11 cellular contexts compared by ENCODE assay signal in genomic region chr10:78579995-78580394, GRCh38.
DNase-seq lines count a peak whose midpoint lies in the region; ATAC-seq and TF ChIP-seq lines count a peak whose summit lies in the region.
"Had no signal": no experiment of that assay in that cellular context is flagged by ENCODE, and none has a peak within 500 bp of the region (broad histone marks: within the 10 kb centered on the region; RNA-seq: fewer than 3 reads in every experiment).

No MANE protein-coding gene starts in this region.

- POLR2A ChIA-PET in CD8-positive, alpha-beta memory T cell (lab: Charles Lee), result no interaction called here

- no peak overlapping the region for H3K27ac ChIP-seq in CD8-positive, alpha-beta memory T cell (ENCODE audit: low read depth, low read length)
- H3K27ac ChIP-seq: foreskin keratinocyte had no signal

- DNase-seq in AG20443 (ENCODE audit: low spot score) (peak; percentile 26), NCI-H2029 (lab: John Stamatoyannopoulos, UW) (peak; percentile 79), cardiac fibroblast (ENCODE audit: low read depth in 2 of 2) (peak; percentile 50 to 87), kidney tubule cell (ENCODE audit: low spot score) (peak; percentile 35), NCI-H1930 (lab: John Stamatoyannopoulos, UW) (no peak)
- no peak for DNase-seq in stimulated activated naive CD4-positive, alpha-beta T cell treated with Interleukin-2 at 50 U/mL for 16 hours (lab: John Stamatoyannopoulos, UW)
- DNase-seq in CD8-positive, alpha-beta memory T cell, result no peak
- DNase-seq: activated naive CD4-positive, alpha-beta T cell treated with anti-CD3 and anti-CD28 coated beads for 36 hours; foreskin keratinocyte had no signal

- H3K4me1 Mint-ChIP-seq in CD8-positive, alpha-beta memory T cell, result no peaks in the 10 kb centered on the region

- no peak for TF ChIP-seq CTCF in cardiac fibroblast (IDR thresholded peaks at IDR 0.05; ENCODE audit: low read depth, low read length)

- H3K36me3 Mint-ChIP-seq in CD8-positive, alpha-beta memory T cell, result no peaks in the 10 kb centered on the region

- ATAC-seq in GM18858 (IDR thresholded peaks at IDR 0.05; ENCODE audit: unreplicated experiment), result no peak
- ATAC-seq: foreskin keratinocyte had no signal

- H3K4me3 ChIP-seq in cardiac fibroblast (replicated peaks in 1 of 2; ENCODE audit: low read depth in 2 of 2, low read length in 2 of 2), result no peak overlapping the region
- H3K4me3 ChIP-seq in CD8-positive, alpha-beta memory T cell (ENCODE audit: low read length), result no peak overlapping the region

- H3K4me1 ChIP-seq in CD8-positive, alpha-beta memory T cell (ENCODE audit: insufficient read depth, low read length), result no peaks in the 10 kb centered on the region
- H3K4me1 ChIP-seq: foreskin keratinocyte had no signal

- H3K27ac Mint-ChIP-seq in CD8-positive, alpha-beta memory T cell, result no peak overlapping the region
- H3K27ac Mint-ChIP-seq: B cell had no signal

- no peaks in the 10 kb centered on the region for H3K9me3 Mint-ChIP-seq in CD8-positive, alpha-beta memory T cell
- H3K9me3 Mint-ChIP-seq: activated naive CD4-positive, alpha-beta T cell treated with anti-CD3 and anti-CD28 coated beads for 36 hours had no signal

- H3K36me3 ChIP-seq in CD8-positive, alpha-beta memory T cell (ENCODE audit: insufficient read depth, low read length), result no peaks in the 10 kb centered on the region

- CTCF ChIA-PET in CD8-positive, alpha-beta memory T cell (lab: Charles Lee), result interaction anchor here (1.2 kb wide), 1 partner anchor 8 kb away, joined by 4 read pairs; no protein-coding TSS in a partner anchor

- no peaks in the 10 kb centered on the region for H3K27me3 ChIP-seq in CD8-positive, alpha-beta memory T cell (ENCODE audit: insufficient read depth, low read length, poor library complexity, severe bottlenecking)
- H3K27me3 ChIP-seq: foreskin keratinocyte had no signal

- peaks cover 0 to 10% of the 10 kb centered on the region in 2 donors for H3K27me3 Mint-ChIP-seq in CD8-positive, alpha-beta memory T cell
- H3K27me3 Mint-ChIP-seq: B cell had no signal

- H3K9me3 ChIP-seq in CD8-positive, alpha-beta memory T cell (ENCODE audit: low read length), result no peaks in the 10 kb centered on the region

- no peak overlapping the region for H3K4me3 Mint-ChIP-seq in CD8-positive, alpha-beta memory T cell
- H3K4me3 Mint-ChIP-seq: activated naive CD4-positive, alpha-beta T cell treated with anti-CD3 and anti-CD28 coated beads for 36 hours; B cell had no signal

Comparison
In these comparisons a context has a peak if more than half of its experiments do, and no peak if none do; other contexts are left out.
1. DNase-seq: peak in AG20443 (single experiment), NCI-H2029 (single experiment), cardiac fibroblast (2 of 2) and kidney tubule cell (single experiment); none in stimulated activated naive CD4-positive, alpha-beta T cell treated with Interleukin-2 at 50 U/mL for 16 hours (single experiment), NCI-H1930 (0 of 2) and CD8-positive, alpha-beta memory T cell (0 of 5).